ENCODE assay signal across 23 cellular contexts in the genomic region with DNA sequence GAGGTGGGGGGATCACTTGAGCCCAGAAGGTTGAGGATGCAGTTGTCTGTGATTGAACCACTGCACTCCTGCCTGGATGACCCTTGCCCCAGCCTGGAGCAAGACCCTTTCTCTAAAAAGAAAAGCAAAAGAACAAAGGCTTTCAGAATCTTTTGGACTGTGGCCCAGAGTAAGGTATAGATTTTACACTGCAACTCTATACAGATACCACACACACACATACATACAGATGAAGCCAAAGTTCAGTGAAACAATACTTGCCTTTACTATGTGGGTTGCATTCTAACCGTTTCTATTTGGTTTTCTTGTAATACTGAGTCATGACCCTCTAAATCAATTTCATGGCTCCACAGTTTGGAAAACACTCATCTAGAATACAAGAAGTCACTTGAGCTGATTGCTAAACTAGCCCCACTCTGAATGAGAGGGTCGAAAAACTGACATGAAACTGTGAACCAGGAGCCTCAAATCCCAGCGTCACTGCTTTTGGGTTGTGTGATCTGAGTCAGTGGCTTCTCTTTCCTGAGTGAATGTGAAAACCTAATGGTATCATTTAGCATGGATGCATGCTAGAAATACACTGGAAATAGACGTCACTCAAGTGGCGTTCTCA.
"Had no signal": no experiment of that assay in that cellular context is flagged by ENCODE, and none has a peak within 500 bp of the region (broad histone marks: within the 10 kb centered on the region; RNA-seq: fewer than 3 reads in every experiment).

No MANE protein-coding gene starts in this region.

- H3K27me3 Mint-ChIP-seq: T-cell had no signal

- H3K36me3 Mint-ChIP-seq: stimulated activated naive B cell treated with anti-CD40 and anti-IgM and Interleukin-4, amounts not matched to agents 10 μg/mL and 1 μg/mL and 100 μg/mL, for 72 hours; T-cell had no signal

- H3K9me3 Mint-ChIP-seq: activated naive CD4-positive, alpha-beta T cell treated with anti-CD3 and anti-CD28 coated beads for 36 hours; activated naive CD8-positive, alpha-beta T cell treated with anti-CD3 and anti-CD28 coated beads, Interleukin-2, amount 50 U/mL, for 24 hours; dendritic cell treated with granulocyte-macrophage colony-stimulating factor and Interleukin-4, amounts not matched to agents 40 ng/mL and 50 ng/mL, for 4 days; immature natural killer cell; stimulated activated naive B cell treated with anti-CD40 and anti-IgM and Interleukin-4, amounts not matched to agents 10 μg/mL and 1 μg/mL and 100 μg/mL, for 72 hours had no signal

- H3K4me3 ChIP-seq: cardiac muscle cell, hepatocyte, left ventricle myocardium inferior, ovary, SJCRH30, thoracic aorta had no signal

- H3K4me3 Mint-ChIP-seq: activated CD8-positive, alpha-beta T cell treated with anti-CD3 and anti-CD28 coated beads, Interleukin-2, amount 10 ng/mL, durations not matched to agents 7 days and 5 days; activated naive CD4-positive, alpha-beta T cell treated with anti-CD3 and anti-CD28 coated beads for 36 hours; activated naive CD8-positive, alpha-beta T cell treated with anti-CD3 and anti-CD28 coated beads, Interleukin-2, amount 50 U/mL, for 24 hours; dendritic cell treated with granulocyte-macrophage colony-stimulating factor and Interleukin-4, amounts not matched to agents 40 ng/mL and 50 ng/mL, for 4 days; immature natural killer cell; stimulated activated naive B cell treated with anti-CD40 and anti-IgM and Interleukin-4, amounts not matched to agents 10 μg/mL and 1 μg/mL and 100 μg/mL, for 72 hours; T-cell; WTC11 had no signal

- H3K27ac Mint-ChIP-seq: activated CD8-positive, alpha-beta T cell treated with anti-CD3 and anti-CD28 coated beads, Interleukin-2, amount 10 ng/mL, durations not matched to agents 7 days and 5 days; activated naive CD4-positive, alpha-beta T cell treated with anti-CD3 and anti-CD28 coated beads for 36 hours; activated naive CD8-positive, alpha-beta T cell treated with anti-CD3 and anti-CD28 coated beads, Interleukin-2, amount 50 U/mL, for 24 hours; dendritic cell treated with granulocyte-macrophage colony-stimulating factor and Interleukin-4, amounts not matched to agents 40 ng/mL and 50 ng/mL, for 4 days; stimulated activated naive B cell treated with anti-CD40 and anti-IgM and Interleukin-4, amounts not matched to agents 10 μg/mL and 1 μg/mL and 100 μg/mL, for 72 hours; T-cell; WTC11 had no signal

- H3K36me3 ChIP-seq: cardiac muscle cell, left ventricle myocardium inferior, ovary, SJCRH30, thoracic aorta had no signal

- H3K4me1 ChIP-seq: left ventricle myocardium inferior, SJCRH30 had no signal

- ATAC-seq: activated CD8-positive, alpha-beta T cell treated with anti-CD3 and anti-CD28 coated beads, Interleukin-2, amount 10 ng/mL, durations not matched to agents 7 days and 5 days; naive thymus-derived CD4-positive, alpha-beta T cell; sciatic nerve; T-cell; WTC11 had no signal

- H3K27me3 ChIP-seq: cardiac muscle cell, hepatocyte, ovary, SJCRH30 had no signal

- H3K4me1 Mint-ChIP-seq: activated naive CD8-positive, alpha-beta T cell treated with anti-CD3 and anti-CD28 coated beads, Interleukin-2, amount 50 U/mL, for 24 hours had no signal

- H3K9me3 ChIP-seq: left ventricle myocardium inferior, SJCRH30, thoracic aorta had no signal

- DNase-seq: activated CD4-positive, alpha-beta T cell treated with anti-CD3 and anti-CD28 coated beads for 4 hours; activated CD8-positive, alpha-beta T cell treated with anti-CD3 and anti-CD28 coated beads, Interleukin-2, amount 10 ng/mL, durations not matched to agents 7 days and 5 days; activated effector memory CD4-positive, alpha-beta T cell treated with Interleukin-2 at 50 U/mL for 16 hours; activated naive CD4-positive, alpha-beta T cell treated with anti-CD3 and anti-CD28 coated beads for 36 hours; activated naive CD8-positive, alpha-beta T cell treated with anti-CD3 and anti-CD28 coated beads, Interleukin-2, amount 50 U/mL, for 24 hours; effector CD4-positive, alpha-beta T cell; erythroblast; foreskin fibroblast; immature natural killer cell; left ventricle myocardium inferior; naive thymus-derived CD4-positive, alpha-beta T cell; ovary; SJCRH30; small intestine; stimulated activated naive B cell treated with anti-CD40 and anti-IgM and Interleukin-4, amounts not matched to agents 10 μg/mL and 1 μg/mL and 100 μg/mL, for 72 hours; T-cell; T1000 had no signal

- H3K27ac ChIP-seq: cardiac muscle cell, hepatocyte, left ventricle myocardium inferior, ovary, SJCRH30, thoracic aorta had no signal
